Comparison of ENCODE assay signal across 1 cellular context in the genomic region with DNA sequence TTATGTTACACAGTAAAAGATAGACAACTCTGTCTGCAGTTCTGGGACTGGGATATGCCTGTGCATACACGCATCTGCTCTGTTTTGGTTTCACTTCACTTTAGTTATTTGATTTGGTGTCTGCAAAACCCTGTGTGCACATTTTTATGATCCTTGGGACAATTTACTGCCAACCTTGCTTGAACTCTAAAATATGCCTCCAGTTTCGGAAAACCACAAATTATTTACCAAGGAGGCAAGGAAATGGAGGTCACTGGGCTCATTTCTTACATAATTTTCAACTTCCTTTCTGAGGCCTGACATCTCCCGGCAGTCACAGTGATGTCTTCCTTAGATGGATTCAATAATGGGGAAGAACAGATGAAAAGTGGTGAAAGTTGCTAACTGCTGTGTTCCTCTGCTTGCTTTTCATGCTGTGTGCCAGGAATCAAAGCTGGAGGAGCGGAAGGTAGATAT.
TF ChIP-seq lines count a peak whose summit lies in the region.

No MANE protein-coding gene starts in this region.

TF ChIP-seq in GM23338, 12 proteins besides CTCF, POLR2A, EP300 and RAD21 (continued from another document):
- TF ChIP-seq, protein P1, sequence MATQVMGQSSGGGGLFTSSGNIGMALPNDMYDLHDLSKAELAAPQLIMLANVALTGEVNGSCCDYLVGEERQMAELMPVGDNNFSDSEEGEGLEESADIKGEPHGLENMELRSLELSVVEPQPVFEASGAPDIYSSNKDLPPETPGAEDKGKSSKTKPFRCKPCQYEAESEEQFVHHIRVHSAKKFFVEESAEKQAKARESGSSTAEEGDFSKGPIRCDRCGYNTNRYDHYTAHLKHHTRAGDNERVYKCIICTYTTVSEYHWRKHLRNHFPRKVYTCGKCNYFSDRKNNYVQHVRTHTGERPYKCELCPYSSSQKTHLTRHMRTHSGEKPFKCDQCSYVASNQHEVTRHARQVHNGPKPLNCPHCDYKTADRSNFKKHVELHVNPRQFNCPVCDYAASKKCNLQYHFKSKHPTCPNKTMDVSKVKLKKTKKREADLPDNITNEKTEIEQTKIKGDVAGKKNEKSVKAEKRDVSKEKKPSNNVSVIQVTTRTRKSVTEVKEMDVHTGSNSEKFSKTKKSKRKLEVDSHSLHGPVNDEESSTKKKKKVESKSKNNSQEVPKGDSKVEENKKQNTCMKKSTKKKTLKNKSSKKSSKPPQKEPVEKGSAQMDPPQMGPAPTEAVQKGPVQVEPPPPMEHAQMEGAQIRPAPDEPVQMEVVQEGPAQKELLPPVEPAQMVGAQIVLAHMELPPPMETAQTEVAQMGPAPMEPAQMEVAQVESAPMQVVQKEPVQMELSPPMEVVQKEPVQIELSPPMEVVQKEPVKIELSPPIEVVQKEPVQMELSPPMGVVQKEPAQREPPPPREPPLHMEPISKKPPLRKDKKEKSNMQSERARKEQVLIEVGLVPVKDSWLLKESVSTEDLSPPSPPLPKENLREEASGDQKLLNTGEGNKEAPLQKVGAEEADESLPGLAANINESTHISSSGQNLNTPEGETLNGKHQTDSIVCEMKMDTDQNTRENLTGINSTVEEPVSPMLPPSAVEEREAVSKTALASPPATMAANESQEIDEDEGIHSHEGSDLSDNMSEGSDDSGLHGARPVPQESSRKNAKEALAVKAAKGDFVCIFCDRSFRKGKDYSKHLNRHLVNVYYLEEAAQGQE (IDR thresholded peaks at IDR 0.05; ENCODE audit: unreplicated experiment): no peak
- TF ChIP-seq POLR2AphosphoS5 (IDR thresholded peaks at IDR 0.05; ENCODE audit: low read depth) (no peak), CREB1 (CRISPR knock-in tag; IDR thresholded peaks at IDR 0.05; ENCODE audit: low read depth) (no peak), NANOG (IDR thresholded peaks at IDR 0.05; ENCODE audit: borderline replicate concordance) (no peak), STAT1 (IDR thresholded peaks at IDR 0.05; ENCODE audit: unreplicated experiment) (no peak)
TF ChIP-seq in GM23338: peak in this region for 0.
